1 cellular context compared by ENCODE assay signal in the genomic region with DNA sequence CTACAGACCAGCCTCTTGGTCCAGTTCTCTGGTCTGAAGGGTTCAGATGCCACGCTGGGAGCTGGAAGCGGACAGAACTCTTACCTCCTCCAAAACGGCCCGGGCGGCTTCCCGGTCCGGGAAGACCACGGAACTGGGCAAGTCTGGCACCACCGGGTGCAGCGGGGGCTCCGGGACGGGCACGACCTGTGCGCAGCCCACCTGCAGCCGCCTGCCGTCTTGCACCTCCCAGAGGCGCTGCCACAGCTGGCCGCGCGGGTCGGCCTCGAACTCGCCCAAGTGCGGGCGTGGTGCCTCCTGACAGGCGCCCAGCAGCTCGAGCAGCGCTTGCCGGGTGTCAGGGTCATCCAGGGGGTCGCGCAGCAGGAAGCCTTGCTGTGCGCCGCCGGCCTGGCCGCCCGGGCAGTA.
TF ChIP-seq lines count a peak whose summit lies in the region.

No MANE protein-coding gene starts in this region.

TF ChIP-seq in HepG2, 621 proteins besides CTCF, POLR2A, EP300 and RAD21:
- TF ChIP-seq, protein P1, sequence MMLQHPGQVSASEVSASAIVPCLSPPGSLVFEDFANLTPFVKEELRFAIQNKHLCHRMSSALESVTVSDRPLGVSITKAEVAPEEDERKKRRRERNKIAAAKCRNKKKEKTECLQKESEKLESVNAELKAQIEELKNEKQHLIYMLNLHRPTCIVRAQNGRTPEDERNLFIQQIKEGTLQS (CRISPR knock-in tag; IDR thresholded peaks at IDR 0.05): 0 out of 2 replicates have a peak, but pooled peaks have one; percentile 17
- peak; percentile 10; the same call in 1 of the 2 replicates for TF ChIP-seq ZNF253 (CRISPR knock-in tag; IDR thresholded peaks at IDR 0.05; ENCODE audit: borderline replicate concordance)
- TF ChIP-seq, protein P2, sequence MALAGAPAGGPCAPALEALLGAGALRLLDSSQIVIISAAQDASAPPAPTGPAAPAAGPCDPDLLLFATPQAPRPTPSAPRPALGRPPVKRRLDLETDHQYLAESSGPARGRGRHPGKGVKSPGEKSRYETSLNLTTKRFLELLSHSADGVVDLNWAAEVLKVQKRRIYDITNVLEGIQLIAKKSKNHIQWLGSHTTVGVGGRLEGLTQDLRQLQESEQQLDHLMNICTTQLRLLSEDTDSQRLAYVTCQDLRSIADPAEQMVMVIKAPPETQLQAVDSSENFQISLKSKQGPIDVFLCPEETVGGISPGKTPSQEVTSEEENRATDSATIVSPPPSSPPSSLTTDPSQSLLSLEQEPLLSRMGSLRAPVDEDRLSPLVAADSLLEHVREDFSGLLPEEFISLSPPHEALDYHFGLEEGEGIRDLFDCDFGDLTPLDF (CRISPR knock-in tag; IDR thresholded peaks at IDR 0.05): no peak
- TF ChIP-seq CCAR2 (optimal IDR thresholded peaks at IDR 0.05; ENCODE audit: low read depth, low read length): no peak
- peak; percentile 14; the same call in 1 of the 2 replicates for TF ChIP-seq MTF2 (CRISPR knock-in tag; IDR thresholded peaks at IDR 0.05; ENCODE audit: borderline replicate concordance)
- TF ChIP-seq KLF13 (CRISPR knock-in tag; IDR thresholded peaks at IDR 0.05): 0 out of 2 replicates have a peak, but pooled peaks have one; percentile 31
- TF ChIP-seq, protein P3, sequence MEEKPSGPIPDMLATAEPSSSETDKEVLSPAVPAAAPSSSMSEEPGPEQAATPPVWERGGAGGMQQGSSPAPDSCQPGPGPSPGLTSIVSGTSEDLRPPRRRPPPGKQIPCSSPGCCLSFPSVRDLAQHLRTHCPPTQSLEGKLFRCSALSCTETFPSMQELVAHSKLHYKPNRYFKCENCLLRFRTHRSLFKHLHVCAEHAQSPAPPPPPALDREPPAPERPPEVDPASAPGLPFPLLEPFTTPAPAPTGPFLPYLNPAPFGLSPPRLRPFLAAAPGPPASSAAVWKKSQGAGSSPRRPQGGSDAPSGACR (CRISPR knock-in tag; IDR thresholded peaks at IDR 0.05): peak; percentile 25; the same call in 1 of the 2 replicates
- TF ChIP-seq, protein P4, sequence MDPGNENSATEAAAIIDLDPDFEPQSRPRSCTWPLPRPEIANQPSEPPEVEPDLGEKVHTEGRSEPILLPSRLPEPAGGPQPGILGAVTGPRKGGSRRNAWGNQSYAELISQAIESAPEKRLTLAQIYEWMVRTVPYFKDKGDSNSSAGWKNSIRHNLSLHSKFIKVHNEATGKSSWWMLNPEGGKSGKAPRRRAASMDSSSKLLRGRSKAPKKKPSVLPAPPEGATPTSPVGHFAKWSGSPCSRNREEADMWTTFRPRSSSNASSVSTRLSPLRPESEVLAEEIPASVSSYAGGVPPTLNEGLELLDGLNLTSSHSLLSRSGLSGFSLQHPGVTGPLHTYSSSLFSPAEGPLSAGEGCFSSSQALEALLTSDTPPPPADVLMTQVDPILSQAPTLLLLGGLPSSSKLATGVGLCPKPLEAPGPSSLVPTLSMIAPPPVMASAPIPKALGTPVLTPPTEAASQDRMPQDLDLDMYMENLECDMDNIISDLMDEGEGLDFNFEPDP (CRISPR knock-in tag; conservative IDR thresholded peaks at IDR 0.05): 0 out of 2 replicates have a peak, but pooled peaks have one; percentile 10
- TF ChIP-seq, protein P5, sequence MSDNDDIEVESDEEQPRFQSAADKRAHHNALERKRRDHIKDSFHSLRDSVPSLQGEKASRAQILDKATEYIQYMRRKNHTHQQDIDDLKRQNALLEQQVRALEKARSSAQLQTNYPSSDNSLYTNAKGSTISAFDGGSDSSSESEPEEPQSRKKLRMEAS (IDR thresholded peaks at IDR 0.05): 0 out of 2 replicates have a peak, but pooled peaks have one; percentile 2
- TF ChIP-seq ZNF772 (CRISPR knock-in tag; IDR thresholded peaks at IDR 0.05): 0 out of 2 replicates have a peak, but pooled peaks have one; percentile 20
- no peak for TF ChIP-seq CBX5 (CRISPR knock-in tag; IDR thresholded peaks at IDR 0.05; ENCODE audit: borderline replicate concordance)
- TF ChIP-seq KDM3A (CRISPR knock-in tag; IDR thresholded peaks at IDR 0.05; ENCODE audit: low read depth): 0 out of 2 replicates have a peak, but pooled peaks have one; percentile 3
- TF ChIP-seq NFYB (CRISPR knock-in tag; IDR thresholded peaks at IDR 0.05): no peak
TF ChIP-seq in HepG2: peak in this region for 9.
